In genomic region chr15:41971893-41972340, GRCh38 we compare ENCODE assay signal across 8 cellular contexts. TPM values are rescaled to one million over a fixed set of nuclear protein-coding genes. Genes with fewer than 3 reads are reported as not detected.
A peak's percentile ranks its signal among the peaks of the same experiment; 100 is the strongest.
DNase-seq lines count a peak whose midpoint lies in the region; ATAC-seq and TF ChIP-seq lines count a peak whose summit lies in the region.

No MANE protein-coding gene starts in this region.

- H3K36me3 ChIP-seq in ascending aorta: no peaks in the 10 kb centered on the region

- peaks cover 0 to 3% (median 0%) of the 10 kb centered on the region in 3 donors for H3K36me3 Mint-ChIP-seq in immature natural killer cell
- peaks cover 4% of the 10 kb centered on the region for H3K36me3 Mint-ChIP-seq in stimulated activated naive CD8-positive, alpha-beta T cell treated with anti-CD3 and anti-CD28 coated beads, Interleukin-15, Interleukin-2, amounts not matched to agents 100 ng/mL and 50 ng/mL, for 24 hours (ENCODE audit: low read depth)

- peaks cover 8 to 21% (median 18%) of the 10 kb centered on the region in 3 donors for H3K27me3 Mint-ChIP-seq in immature natural killer cell (ENCODE audit: low read depth in 3 of 3)
- peaks cover 23% of the 10 kb centered on the region for H3K27me3 Mint-ChIP-seq in stimulated activated naive CD8-positive, alpha-beta T cell treated with anti-CD3 and anti-CD28 coated beads, Interleukin-15, Interleukin-2, amounts not matched to agents 100 ng/mL and 50 ng/mL, for 24 hours

- intact Hi-C loops in ascending aorta (cut with DNase I): loop anchor here (1.0 to 5.0 kb wide), 5 partner anchors 39 to 200 kb away; partner anchors contain the start of genes JMJD7, MAPKBP1 and SPTBN5

- no peaks in the 10 kb centered on the region for H3K9me3 ChIP-seq in ascending aorta

- peak overlapping the region; percentile 89 to 93 (median 91) for H3K4me3 Mint-ChIP-seq in immature natural killer cell
- peak overlapping the region; percentile 90 for H3K4me3 Mint-ChIP-seq in stimulated activated naive CD8-positive, alpha-beta T cell treated with anti-CD3 and anti-CD28 coated beads, Interleukin-15, Interleukin-2, amounts not matched to agents 100 ng/mL and 50 ng/mL, for 24 hours

- peak; percentile 22 for ATAC-seq in GM19372 (IDR thresholded peaks at IDR 0.05; ENCODE audit: low read depth, unreplicated experiment)
- ATAC-seq in HG03432 (IDR thresholded peaks at IDR 0.05; ENCODE audit: unreplicated experiment): peak; percentile 29

- H3K9me3 Mint-ChIP-seq in immature natural killer cell: no peaks in the 10 kb centered on the region
- no peaks in the 10 kb centered on the region for H3K9me3 Mint-ChIP-seq in stimulated activated naive CD8-positive, alpha-beta T cell treated with anti-CD3 and anti-CD28 coated beads, Interleukin-15, Interleukin-2, amounts not matched to agents 100 ng/mL and 50 ng/mL, for 24 hours

- H3K4me1 Mint-ChIP-seq in immature natural killer cell: peaks cover 24 to 29% of the 10 kb centered on the region in 2 donors
- H3K4me1 Mint-ChIP-seq in stimulated activated naive CD8-positive, alpha-beta T cell treated with anti-CD3 and anti-CD28 coated beads, Interleukin-15, Interleukin-2, amounts not matched to agents 100 ng/mL and 50 ng/mL, for 24 hours (ENCODE audit: low read depth): peaks cover 56% of the 10 kb centered on the region

- peak in 1 of 2 donors; percentile 67 for DNase-seq in ascending aorta (ENCODE audit: low spot score in 2 of 2)
- DNase-seq in immature natural killer cell: no peak
- DNase-seq in stimulated activated CD4-positive, alpha-beta T cell treated with anti-CD3 and anti-CD28 coated beads, Interleukin-15, amount 100 ng/mL, for 24 hours: no peak
- DNase-seq in NCI-H2107 treated with DMSO at 0.1 percent for 48 hours (lab: John Stamatoyannopoulos, UW; ENCODE audit: unreplicated experiment): no peak

- TF ChIP-seq CTCF in C4-2B (conservative IDR thresholded peaks at IDR 0.05) (no peak), ascending aorta (IDR thresholded peaks at IDR 0.05) (no peak)

- H3K27me3 ChIP-seq in ascending aorta: no peaks in the 10 kb centered on the region

- H3K4me1 ChIP-seq in ascending aorta: peaks cover 3 to 31% of the 10 kb centered on the region in 2 donors

- peak overlapping the region; percentile 96 to 99 for H3K4me3 ChIP-seq in ascending aorta

- peak overlapping the region; percentile 84 to 95 (median 92) for H3K27ac Mint-ChIP-seq in immature natural killer cell
- peak overlapping the region; percentile 95 for H3K27ac Mint-ChIP-seq in stimulated activated naive CD8-positive, alpha-beta T cell treated with anti-CD3 and anti-CD28 coated beads, Interleukin-15, Interleukin-2, amounts not matched to agents 100 ng/mL and 50 ng/mL, for 24 hours

- peak overlapping the region; percentile 79 for H3K27ac ChIP-seq in C4-2B
- peak overlapping the region; percentile 98 for H3K27ac ChIP-seq in ascending aorta

RNA-seq across cellular contexts. Expression of gene EHD4, which starts 0.4 kb away (rescaled TPM):
- 70.4 TPM for total RNA-seq in ascending aorta
- 1 to 10 TPM; 5.3 to 7.3 (median 7.0) TPM for polyA plus RNA-seq in immature natural killer cell

RNA-seq across cellular contexts. Expression of gene PLA2G4E, which starts 48.9 kb away (rescaled TPM):
- total RNA-seq in ascending aorta: not detected
- polyA plus RNA-seq in immature natural killer cell: not detected
